In genomic region chr11:61294717-61295595, GRCh38 we compare ENCODE assay signal across 8 cellular contexts. TPM values are rescaled to one million over a fixed set of nuclear protein-coding genes. Genes with fewer than 3 reads are reported as not detected.
A peak's percentile ranks its signal among the peaks of the same experiment; 100 is the strongest.
DNase-seq lines count a peak whose midpoint lies in the region; ATAC-seq and TF ChIP-seq lines count a peak whose summit lies in the region.

Gene VWCE (minus strand): TSS chr11:61295316. CDS start chr11:61295037, 279 bp downstream.

- peaks cover 20% of the 10 kb centered on the region for H3K4me1 ChIP-seq in effector memory CD4-positive, alpha-beta T cell (ENCODE audit: control insufficient read depth, insufficient read depth, low read length, poor library complexity, severe bottlenecking)
- peaks cover 19% of the 10 kb centered on the region for H3K4me1 ChIP-seq in mucosa of descending colon (ENCODE audit: low read depth)

- POLR2A ChIA-PET in activated CD4-positive, alpha-beta memory T cell treated with anti-CD3 and anti-CD28 coated beads, Interleukin-2, amount 10 ng/mL, durations not matched to agents 7 days and 5 days (lab: Charles Lee): interaction anchor here (0.9 to 2.2 kb wide), 9 partner anchors 13 to 324 kb away, joined by 3 to 9 read pairs (median 5); partner anchors contain the start of genes CD6, CYB561A3, DDB1 and TKFC

- ATAC-seq in GM18502 (IDR thresholded peaks at IDR 0.05; ENCODE audit: poor library complexity, unreplicated experiment) (peak; percentile 71), HG03045 (IDR thresholded peaks at IDR 0.05; ENCODE audit: unreplicated experiment) (peak; percentile 59), mucosa of descending colon (peak; percentile 86)

- no peaks in the 10 kb centered on the region for H3K9me3 ChIP-seq in effector memory CD4-positive, alpha-beta T cell (ENCODE audit: control insufficient read depth, low read length)
- no peaks in the 10 kb centered on the region for H3K9me3 ChIP-seq in mucosa of descending colon

- H3K36me3 Mint-ChIP-seq in activated CD4-positive, alpha-beta memory T cell treated with anti-CD3 and anti-CD28 coated beads, Interleukin-2, amount 10 ng/mL, durations not matched to agents 7 days and 5 days (ENCODE audit: low read depth): peaks cover 16% of the 10 kb centered on the region

- no peak within 1 kb of the TSS for H3K27ac ChIP-seq in 22Rv1
- no peak within 1 kb of the TSS for H3K27ac ChIP-seq in effector memory CD4-positive, alpha-beta T cell (ENCODE audit: insufficient read depth, low read length, poor library complexity, severe bottlenecking)

- H3K4me1 Mint-ChIP-seq in activated CD4-positive, alpha-beta memory T cell treated with anti-CD3 and anti-CD28 coated beads, Interleukin-2, amount 10 ng/mL, durations not matched to agents 7 days and 5 days: peaks cover 36% of the 10 kb centered on the region

- peak; percentile 52 for DNase-seq in NCI-H226
- peak; percentile 76 for DNase-seq in activated CD4-positive, alpha-beta memory T cell treated with anti-CD3 and anti-CD28 coated beads, Interleukin-2, amount 10 ng/mL, durations not matched to agents 7 days and 5 days
- DNase-seq in effector memory CD4-positive, alpha-beta T cell: peak in 1 of 3 donors; percentile 25
- peak; percentile 53 to 68 (median 66) for DNase-seq in mucosa of descending colon
- peak; percentile 55 to 56 for DNase-seq in stimulated activated CD8-positive, alpha-beta memory T cell treated with anti-CD3 and anti-CD28 coated beads, Interleukin-7, amount 100 ng/mL, for 48 hours (ENCODE audit: extremely low read depth in 1 of 2, low read depth in 1 of 2)

- CTCF ChIA-PET in activated CD4-positive, alpha-beta memory T cell treated with anti-CD3 and anti-CD28 coated beads, Interleukin-2, amount 10 ng/mL, durations not matched to agents 7 days and 5 days (lab: Charles Lee): interaction anchor here (0.7 to 5.3 kb wide), 11 partner anchors 15 to 464 kb away, joined by 3 to 33 read pairs (median 3); no protein-coding TSS in a partner anchor

- H3K27ac Mint-ChIP-seq in activated CD4-positive, alpha-beta memory T cell treated with anti-CD3 and anti-CD28 coated beads, Interleukin-2, amount 10 ng/mL, durations not matched to agents 7 days and 5 days: peak within 1 kb of the TSS; percentile 37

- peaks cover 9% of the 10 kb centered on the region for H3K36me3 ChIP-seq in effector memory CD4-positive, alpha-beta T cell (ENCODE audit: control insufficient read depth, insufficient read depth, low read length)
- peaks cover 4% of the 10 kb centered on the region for H3K36me3 ChIP-seq in mucosa of descending colon (ENCODE audit: low read depth)

- H3K4me3 ChIP-seq in effector memory CD4-positive, alpha-beta T cell (ENCODE audit: insufficient read depth, low read depth, low read length, poor library complexity, severe bottlenecking): peak within 1 kb of the TSS; percentile 64
- no peak within 1 kb of the TSS for H3K4me3 ChIP-seq in mucosa of descending colon

- peaks cover 13% of the 10 kb centered on the region for H3K27me3 Mint-ChIP-seq in activated CD4-positive, alpha-beta memory T cell treated with anti-CD3 and anti-CD28 coated beads, Interleukin-2, amount 10 ng/mL, durations not matched to agents 7 days and 5 days

- intact Hi-C loops in mucosa of descending colon (cut with DNase I, micrococcal nuclease): no loop called here

- peaks cover 3% of the 10 kb centered on the region for H3K27me3 ChIP-seq in effector memory CD4-positive, alpha-beta T cell (replicated peaks; ENCODE audit: control insufficient read depth, insufficient read depth, low read length, poor library complexity, severe bottlenecking)

- peak within 1 kb of the TSS; percentile 70 for H3K4me3 Mint-ChIP-seq in activated CD4-positive, alpha-beta memory T cell treated with anti-CD3 and anti-CD28 coated beads, Interleukin-2, amount 10 ng/mL, durations not matched to agents 7 days and 5 days

- TF ChIP-seq CTCF in 22Rv1 (IDR thresholded peaks at IDR 0.05): peak; percentile 52
- no peak for TF ChIP-seq CTCF in mucosa of descending colon (IDR thresholded peaks at IDR 0.05)

- no peaks in the 10 kb centered on the region for H3K9me3 Mint-ChIP-seq in activated CD4-positive, alpha-beta memory T cell treated with anti-CD3 and anti-CD28 coated beads, Interleukin-2, amount 10 ng/mL, durations not matched to agents 7 days and 5 days

RNA-seq across cellular contexts. Expression of gene VWCE, which starts in this region (rescaled TPM):
- 1 to 10 TPM in 1 of 2 experiments, under 1 TPM in 1; 0.98 to 1.7 TPM for total RNA-seq in activated CD4-positive, alpha-beta memory T cell treated with anti-CD3 and anti-CD28 coated beads, Interleukin-2, amount 10 ng/mL, durations not matched to agents 7 days and 5 days
- total RNA-seq in mucosa of descending colon: 1 to 10 TPM in 1 of 3 donors, under 1 TPM in 2; 0.17 to 1.9 (median 0.55) TPM
